ENCODE assay signal across 24 cellular contexts in genomic region chr11:28798286-28798685, GRCh38.
"Had no signal": no experiment of that assay in that cellular context is flagged by ENCODE, and none has a peak within 500 bp of the region (broad histone marks: within the 10 kb centered on the region; RNA-seq: fewer than 3 reads in every experiment).

No MANE protein-coding gene starts in this region.

- H3K9me3 ChIP-seq: ascending aorta had no signal

- H3K4me3 ChIP-seq: ascending aorta had no signal

- H3K27ac ChIP-seq: ascending aorta, VCaP had no signal

- H3K27me3 Mint-ChIP-seq: activated CD4-positive, alpha-beta memory T cell treated with anti-CD3 and anti-CD28 coated beads for 36 hours; activated CD4-positive, alpha-beta T cell treated with anti-CD3 and anti-CD28 coated beads, Interleukin-2, amount 10 ng/mL, durations not matched to agents 7 days and 5 days; activated naive CD8-positive, alpha-beta T cell treated with anti-CD3 and anti-CD28 coated beads, Interleukin-2, amount 50 U/mL, for 24 hours; T-cell had no signal

- H3K27ac Mint-ChIP-seq: activated CD4-positive, alpha-beta memory T cell treated with anti-CD3 and anti-CD28 coated beads for 36 hours; activated CD4-positive, alpha-beta T cell treated with anti-CD3 and anti-CD28 coated beads, Interleukin-2, amount 10 ng/mL, durations not matched to agents 7 days and 5 days; activated naive CD4-positive, alpha-beta T cell treated with anti-CD3 and anti-CD28 coated beads, Interleukin-2, amount 50 U/mL, for 72 hours; activated naive CD8-positive, alpha-beta T cell treated with anti-CD3 and anti-CD28 coated beads, Interleukin-2, amount 50 U/mL, for 24 hours; T-cell had no signal

- H3K4me1 Mint-ChIP-seq: activated CD4-positive, alpha-beta T cell treated with anti-CD3 and anti-CD28 coated beads, Interleukin-2, amount 10 ng/mL, durations not matched to agents 7 days and 5 days; activated naive CD8-positive, alpha-beta T cell treated with anti-CD3 and anti-CD28 coated beads, Interleukin-2, amount 50 U/mL, for 24 hours; T-cell had no signal

- H3K36me3 ChIP-seq: ascending aorta had no signal

- H3K4me1 ChIP-seq: ascending aorta had no signal

- H3K27me3 ChIP-seq: ascending aorta had no signal

- H3K36me3 Mint-ChIP-seq: activated CD4-positive, alpha-beta memory T cell treated with anti-CD3 and anti-CD28 coated beads for 36 hours; T-cell had no signal

- H3K4me3 Mint-ChIP-seq: activated CD4-positive, alpha-beta memory T cell treated with anti-CD3 and anti-CD28 coated beads for 36 hours; activated CD4-positive, alpha-beta T cell treated with anti-CD3 and anti-CD28 coated beads, Interleukin-2, amount 10 ng/mL, durations not matched to agents 7 days and 5 days; activated naive CD8-positive, alpha-beta T cell treated with anti-CD3 and anti-CD28 coated beads, Interleukin-2, amount 50 U/mL, for 24 hours; activated T-cell treated with anti-CD3 and anti-CD28 coated beads, Interleukin-2, amount 50 U/mL, for 4 hours; T-cell had no signal

- DNase-seq: activated CD4-positive, alpha-beta memory T cell treated with anti-CD3 and anti-CD28 coated beads for 36 hours; activated CD4-positive, alpha-beta T cell treated with anti-CD3 and anti-CD28 coated beads, Interleukin-2, amount 10 ng/mL, durations not matched to agents 7 days and 5 days; activated CD4-positive, CD25-positive, alpha-beta regulatory T cell; activated CD8-positive, alpha-beta memory T cell treated with anti-CD3 and anti-CD28 coated beads for 24 hours; activated effector memory CD4-positive, alpha-beta T cell treated with anti-CD3 and anti-CD28 coated beads, Interleukin-2, amount 50 U/mL, for 16 hours; activated naive CD4-positive, alpha-beta T cell treated with Interleukin-2 at 50 U/mL for 16 hours; activated naive CD8-positive, alpha-beta T cell treated with anti-CD3 and anti-CD28 coated beads, Interleukin-2, amount 50 U/mL, for 24 hours; activated T-cell treated with anti-CD3 and anti-CD28 coated beads, Interleukin-2, amount 50 U/mL, for 4 hours; amniotic stem cell; caudate nucleus; MM.1S; NCI-H1105; NCI-H1436; NCI-H187; NCI-H2081; NCI-H510A treated with DMSO at 0.1 percent for 48 hours; PC-3; SHP77; T-cell; T-helper 2 cell; T1000 had no signal
